ENCODE assay signal across 28 cellular contexts in the genomic region with DNA sequence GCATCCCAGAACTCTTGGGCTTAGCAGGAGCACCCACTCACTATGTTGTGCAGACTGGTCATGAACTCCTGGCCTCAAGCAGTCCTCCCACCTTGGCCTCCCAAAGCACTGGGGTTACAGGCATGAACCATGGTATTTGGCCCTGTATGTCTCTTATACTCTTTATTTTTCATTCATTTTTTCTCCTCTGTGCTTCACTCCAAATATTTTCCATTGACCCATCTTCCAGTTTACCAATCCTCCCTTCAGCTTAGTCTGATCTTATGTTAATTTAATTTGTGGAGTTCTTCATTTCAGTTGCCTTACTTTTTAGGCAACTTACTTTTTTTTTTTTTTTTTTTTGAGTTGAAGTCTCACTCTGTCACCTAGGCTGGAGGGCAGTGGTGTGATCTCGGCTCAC.
"Had no signal": no experiment of that assay in that cellular context is flagged by ENCODE, and none has a peak within 500 bp of the region (broad histone marks: within the 10 kb centered on the region; RNA-seq: fewer than 3 reads in every experiment).

No MANE protein-coding gene starts in this region.

- H3K27ac Mint-ChIP-seq: activated naive CD4-positive, alpha-beta T cell treated with anti-CD3 and anti-CD28 coated beads, Interleukin-2, amount 50 U/mL, for 24 hours; activated naive CD8-positive, alpha-beta T cell treated with anti-CD3 and anti-CD28 coated beads, Interleukin-2, amount 10 ng/mL, durations not matched to agents 7 days and 5 days; IgD-negative memory B cell; T-helper 1 cell treated with Interleukin-12 subunit alpha and Interleukin-12 subunit beta and Interleukin-4 antibody, amounts not matched to agents 30 μg/mL and 1 μg/mL, for 36 hours; T-helper 2 cell treated with Interferon-gamma antibody and Interleukin-4, amounts not matched to agents 5 μg/mL and 100 μg/mL, for 36 hours had no signal

- H3K4me3 Mint-ChIP-seq: activated naive CD4-positive, alpha-beta T cell treated with anti-CD3 and anti-CD28 coated beads, Interleukin-2, amount 50 U/mL, for 24 hours; activated naive CD8-positive, alpha-beta T cell treated with anti-CD3 and anti-CD28 coated beads, Interleukin-2, amount 10 ng/mL, durations not matched to agents 7 days and 5 days; activated T-cell treated with anti-CD3 and anti-CD28 coated beads, Interleukin-2, amount 50 U/mL, for 4 hours; T-helper 1 cell treated with Interleukin-12 subunit alpha and Interleukin-12 subunit beta and Interleukin-4 antibody, amounts not matched to agents 30 μg/mL and 1 μg/mL, for 36 hours; T-helper 2 cell treated with Interferon-gamma antibody and Interleukin-4, amounts not matched to agents 5 μg/mL and 100 μg/mL, for 36 hours had no signal

- H3K9me3 ChIP-seq: body of pancreas, Peyer's patch had no signal

- DNase-seq: activated CD4-positive, alpha-beta T cell treated with anti-CD3 and anti-CD28 coated beads, Interleukin-2, amount 50 U/mL, for 4 hours; activated CD8-positive, alpha-beta memory T cell treated with anti-CD3 and anti-CD28 coated beads, Interleukin-2, amount 50 U/mL, for 4 hours; activated effector memory CD4-positive, alpha-beta T cell treated with Interleukin-2 at 50 U/mL for 16 hours; activated naive CD8-positive, alpha-beta T cell treated with anti-CD3 and anti-CD28 coated beads, Interleukin-2, amount 10 ng/mL, durations not matched to agents 7 days and 5 days; activated T-cell treated with anti-CD3 and anti-CD28 coated beads for 4 hours; activated T-cell treated with anti-CD3 and anti-CD28 coated beads, Interleukin-2, amount 50 U/mL, for 4 hours; body of pancreas; cerebellar nuclear complex; Kasumi-1; KG1; MG63; NCI-H1048; NCI-H1105 treated with DMSO at 0.1 percent for 48 hours; NCI-H1436; NCI-H1694; NCI-H2029; NCI-H345; NCI-H524 treated with DMSO at 0.1 percent for 48 hours; Peyer's patch; RPMI8226 had no signal

- FAIRE-seq: astrocyte, TTC549 had no signal

- H3K27me3 ChIP-seq: body of pancreas, breast epithelium, MG63, Peyer's patch had no signal

- ATAC-seq: activated T-cell treated with anti-CD3 and anti-CD28 coated beads, Interleukin-2, amount 50 U/mL, for 4 hours; body of pancreas; Right ventricle myocardium inferior had no signal

- H3K36me3 ChIP-seq: breast epithelium, MG63, Peyer's patch had no signal

- H3K4me1 Mint-ChIP-seq: activated naive CD4-positive, alpha-beta T cell treated with anti-CD3 and anti-CD28 coated beads, Interleukin-2, amount 50 U/mL, for 24 hours had no signal

- H3K27me3 Mint-ChIP-seq: activated naive CD4-positive, alpha-beta T cell treated with anti-CD3 and anti-CD28 coated beads, Interleukin-2, amount 50 U/mL, for 24 hours; activated naive CD8-positive, alpha-beta T cell treated with anti-CD3 and anti-CD28 coated beads, Interleukin-2, amount 10 ng/mL, durations not matched to agents 7 days and 5 days; IgD-negative memory B cell had no signal

- H3K27ac ChIP-seq: body of pancreas, breast epithelium had no signal

- H3K4me3 ChIP-seq: body of pancreas, breast epithelium, MG63, Peyer's patch had no signal

- H3K4me1 ChIP-seq: body of pancreas, breast epithelium had no signal
